In the genomic region with DNA sequence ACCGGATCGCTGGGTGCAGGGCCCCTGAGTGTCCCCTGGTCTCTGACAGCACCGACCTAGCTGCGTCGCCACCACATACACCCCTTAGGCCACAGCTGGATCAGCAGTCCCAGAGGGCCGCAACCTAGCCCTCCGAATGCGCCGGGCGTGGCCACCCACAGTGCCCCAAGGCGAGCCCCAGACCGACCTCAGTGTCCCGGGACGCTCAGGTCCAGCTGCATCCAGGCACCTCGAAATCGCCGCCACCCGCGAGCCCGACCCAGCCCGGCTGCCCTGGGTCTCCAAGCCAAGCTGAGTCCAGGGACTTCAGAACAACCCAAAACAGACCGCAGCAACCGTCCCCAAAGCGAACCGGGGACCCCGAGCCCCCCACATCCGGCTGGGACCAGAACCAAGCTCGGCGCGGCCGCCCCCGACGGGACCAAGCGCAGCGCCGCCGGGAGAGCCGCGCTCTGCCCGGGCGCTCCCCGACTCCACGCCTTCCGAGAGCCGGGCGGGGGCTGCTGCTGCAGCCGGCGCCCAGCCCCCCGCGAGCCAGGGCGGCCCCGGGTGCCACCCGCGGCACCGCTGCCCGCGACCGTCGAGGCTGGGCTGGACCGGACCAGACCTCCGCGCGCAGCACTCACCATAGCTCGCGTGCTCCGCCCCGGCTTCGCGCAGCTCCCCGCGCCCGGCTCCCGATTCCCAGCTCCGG, we compare ENCODE assay signal across 8 cellular contexts. TPM values are rescaled to one million over a fixed set of nuclear protein-coding genes. Genes with fewer than 3 reads are reported as not detected.
DNase-seq lines count a peak whose midpoint lies in the region; ATAC-seq and TF ChIP-seq lines count a peak whose summit lies in the region.

No MANE protein-coding gene starts in this region.

- 6% methylated on average over 38 of the region's 74 CpGs for WGBS in prostate gland

- intact Hi-C loops in prostate gland (cut with DNase I), result loop anchor here (5.0 kb wide), 1 partner anchor 83 kb away; no protein-coding TSS in a partner anchor

- TF ChIP-seq CTCF in fibroblast of the aortic adventitia (IDR thresholded peaks at IDR 0.05; ENCODE audit: insufficient read depth, low read length), result no peak
- TF ChIP-seq CTCF in prostate gland (IDR thresholded peaks at IDR 0.05), result no peak

- H3K4me3 ChIP-seq in fibroblast of the aortic adventitia (ENCODE audit: low read depth, low read length), result peak overlapping the region; percentile 86
- peak overlapping the region; percentile 77 to 85 for H3K4me3 ChIP-seq in prostate gland

- DNase-seq in fibroblast of the aortic adventitia (ENCODE audit: low read depth) (no peak), prostate gland (ENCODE audit: low spot score) (no peak), SW 1271 (lab: John Stamatoyannopoulos, UW) (no peak), GM03348 (ENCODE audit: low spot score) (no peak), NCI-H1048 (lab: John Stamatoyannopoulos, UW) (no peak)

- no peaks in the 10 kb centered on the region for H3K27me3 ChIP-seq in prostate gland (replicated peaks; ENCODE audit: insufficient read depth)

- TF ChIP-seq POLR2A in prostate gland (IDR thresholded peaks at IDR 0.05), result no peak

- H3K36me3 ChIP-seq in prostate gland, result no peaks in the 10 kb centered on the region

- H3K27ac ChIP-seq in prostate gland, result peak overlapping the region; percentile 87 to 92

- peak; percentile 28 for ATAC-seq in GM18502 (IDR thresholded peaks at IDR 0.05; ENCODE audit: poor library complexity, unreplicated experiment)
- peak; percentile 13 for ATAC-seq in HG02571 (IDR thresholded peaks at IDR 0.05; ENCODE audit: unreplicated experiment)
- peak; percentile 42 for ATAC-seq in SK-N-SH treated with all-trans-retinoic acid at 6 μM for 48 hours

- peaks cover 34% of the 10 kb centered on the region for H3K4me1 ChIP-seq in prostate gland (replicated peaks)

- no peaks in the 10 kb centered on the region for H3K9me3 ChIP-seq in prostate gland

TF ChIP-seq in SK-N-SH treated with all-trans-retinoic acid at 6 μM for 48 hours, 23 proteins besides CTCF, POLR2A, EP300 and RAD21:
- 0 out of 2 replicates have a peak, but pooled peaks have one; percentile 47 for TF ChIP-seq CSDC2 (CRISPR knock-in tag; IDR thresholded peaks at IDR 0.05)
- TF ChIP-seq ZC3H10 (CRISPR knock-in tag; IDR thresholded peaks at IDR 0.05), result no peak
- TF ChIP-seq, protein P1, sequence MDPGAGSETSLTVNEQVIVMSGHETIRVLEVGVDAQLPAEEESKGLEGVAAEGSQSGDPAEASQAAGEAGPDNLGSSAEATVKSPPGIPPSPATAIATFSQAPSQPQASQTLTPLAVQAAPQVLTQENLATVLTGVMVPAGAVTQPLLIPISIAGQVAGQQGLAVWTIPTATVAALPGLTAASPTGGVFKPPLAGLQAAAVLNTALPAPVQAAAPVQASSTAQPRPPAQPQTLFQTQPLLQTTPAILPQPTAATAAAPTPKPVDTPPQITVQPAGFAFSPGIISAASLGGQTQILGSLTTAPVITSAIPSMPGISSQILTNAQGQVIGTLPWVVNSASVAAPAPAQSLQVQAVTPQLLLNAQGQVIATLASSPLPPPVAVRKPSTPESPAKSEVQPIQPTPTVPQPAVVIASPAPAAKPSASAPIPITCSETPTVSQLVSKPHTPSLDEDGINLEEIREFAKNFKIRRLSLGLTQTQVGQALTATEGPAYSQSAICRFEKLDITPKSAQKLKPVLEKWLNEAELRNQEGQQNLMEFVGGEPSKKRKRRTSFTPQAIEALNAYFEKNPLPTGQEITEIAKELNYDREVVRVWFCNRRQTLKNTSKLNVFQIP (CRISPR knock-in tag; IDR thresholded peaks at IDR 0.05; ENCODE audit: borderline replicate concordance, low read depth), result no peak
- no peak for TF ChIP-seq OSR1 (CRISPR knock-in tag; IDR thresholded peaks at IDR 0.05)
- TF ChIP-seq, protein P2, sequence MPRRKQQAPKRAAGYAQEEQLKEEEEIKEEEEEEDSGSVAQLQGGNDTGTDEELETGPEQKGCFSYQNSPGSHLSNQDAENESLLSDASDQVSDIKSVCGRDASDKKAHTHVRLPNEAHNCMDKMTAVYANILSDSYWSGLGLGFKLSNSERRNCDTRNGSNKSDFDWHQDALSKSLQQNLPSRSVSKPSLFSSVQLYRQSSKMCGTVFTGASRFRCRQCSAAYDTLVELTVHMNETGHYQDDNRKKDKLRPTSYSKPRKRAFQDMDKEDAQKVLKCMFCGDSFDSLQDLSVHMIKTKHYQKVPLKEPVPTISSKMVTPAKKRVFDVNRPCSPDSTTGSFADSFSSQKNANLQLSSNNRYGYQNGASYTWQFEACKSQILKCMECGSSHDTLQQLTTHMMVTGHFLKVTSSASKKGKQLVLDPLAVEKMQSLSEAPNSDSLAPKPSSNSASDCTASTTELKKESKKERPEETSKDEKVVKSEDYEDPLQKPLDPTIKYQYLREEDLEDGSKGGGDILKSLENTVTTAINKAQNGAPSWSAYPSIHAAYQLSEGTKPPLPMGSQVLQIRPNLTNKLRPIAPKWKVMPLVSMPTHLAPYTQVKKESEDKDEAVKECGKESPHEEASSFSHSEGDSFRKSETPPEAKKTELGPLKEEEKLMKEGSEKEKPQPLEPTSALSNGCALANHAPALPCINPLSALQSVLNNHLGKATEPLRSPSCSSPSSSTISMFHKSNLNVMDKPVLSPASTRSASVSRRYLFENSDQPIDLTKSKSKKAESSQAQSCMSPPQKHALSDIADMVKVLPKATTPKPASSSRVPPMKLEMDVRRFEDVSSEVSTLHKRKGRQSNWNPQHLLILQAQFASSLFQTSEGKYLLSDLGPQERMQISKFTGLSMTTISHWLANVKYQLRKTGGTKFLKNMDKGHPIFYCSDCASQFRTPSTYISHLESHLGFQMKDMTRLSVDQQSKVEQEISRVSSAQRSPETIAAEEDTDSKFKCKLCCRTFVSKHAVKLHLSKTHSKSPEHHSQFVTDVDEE (CRISPR knock-in tag; IDR thresholded peaks at IDR 0.05), result 0 out of 2 replicates have a peak, but pooled peaks have one; percentile 10
- TF ChIP-seq ZNF565 (CRISPR knock-in tag; conservative IDR thresholded peaks at IDR 0.05; ENCODE audit: low read depth), result no peak

RNA-seq across cellular contexts. Expression of a gene that starts 54.6 kb away (rescaled TPM):
- total RNA-seq in fibroblast of the aortic adventitia (ENCODE audit: low replicate concordance), result 30.7 and 90.4 TPM in 2 replicates
- total RNA-seq in prostate gland, result 100 to 1,000 TPM; 113 to 146 TPM
